22 cellular contexts compared by ENCODE assay signal in genomic region chr14:101600891-101601602, GRCh38. TPM values are rescaled to one million over a fixed set of nuclear protein-coding genes. Genes with fewer than 3 reads are reported as not detected.
DNase-seq lines count a peak whose midpoint lies in the region; ATAC-seq and TF ChIP-seq lines count a peak whose summit lies in the region.
"Had no signal": no experiment of that assay in that cellular context is flagged by ENCODE, and none has a peak within 500 bp of the region (broad histone marks: within the 10 kb centered on the region; RNA-seq: fewer than 3 reads in every experiment).

No MANE protein-coding gene starts in this region.

- H3K36me3 Mint-ChIP-seq in osteocyte (ENCODE audit: unreplicated experiment) = no peaks in the 10 kb centered on the region

- intact Hi-C loops in left cardiac atrium (cut with DNase I) (no loop called here), OCI-LY7 (cut with micrococcal nuclease; ENCODE audit: unreplicated experiment) (no loop called here)

- H3K27ac ChIP-seq in right atrium auricular region (no peak overlapping the region), OCI-LY7 (ENCODE audit: low read depth, low read length, poor library complexity, severe bottlenecking) (no peak overlapping the region), substantia nigra (ENCODE audit: low read depth, low read length, poor library complexity, severe bottlenecking) (no peak overlapping the region)
- H3K27ac ChIP-seq: esophagus squamous epithelium, gastrocnemius medialis, VCaP had no signal

- DNase-seq in right atrium auricular region (ENCODE audit: low spot score) (peak; percentile 36), left cardiac atrium (no peak), osteocyte (ENCODE audit: extremely low spot score, unreplicated experiment) (peak; percentile 78), DMS 273 (lab: John Stamatoyannopoulos, UW; ENCODE audit: unreplicated experiment) (no peak), OCI-LY7 (ENCODE audit: low spot score) (no peak), substantia nigra (lab: John Stamatoyannopoulos, UW) (no peak)
- DNase-seq in activated CD8-positive, alpha-beta memory T cell treated with anti-CD3 and anti-CD28 coated beads, Interleukin-2, amount 50 U/mL, for 48 hours = peak; percentile 32
- DNase-seq: activated naive CD8-positive, alpha-beta T cell treated with anti-CD3 and anti-CD28 coated beads for 36 hours; DMS79; effector memory CD8-positive, alpha-beta T cell; esophagus squamous epithelium; mesenchymal stem cell; MM.1S; NCI-H1436 treated with DMSO at 0.1 percent for 48 hours; NCI-H2171; NCI-H524; nucleus accumbens had no signal

- ATAC-seq in left cardiac atrium = no peak
- ATAC-seq: effector memory CD8-positive, alpha-beta T cell; gastrocnemius medialis; HCT116; T-helper 17 cell had no signal

- H3K27me3 Mint-ChIP-seq in osteocyte (ENCODE audit: unreplicated experiment) = peaks cover 10% of the 10 kb centered on the region

- no peak for TF ChIP-seq CTCF in right atrium auricular region (IDR thresholded peaks at IDR 0.05)
- no peak for TF ChIP-seq CTCF in osteocyte (IDR thresholded peaks at IDR 0.05)
- TF ChIP-seq CTCF in OCI-LY7 (conservative IDR thresholded peaks at IDR 0.05; ENCODE audit: low read length) = no peak

- POLR2A ChIA-PET in OCI-LY7 (lab: Charles Lee) = no interaction called here

- no peaks in the 10 kb centered on the region for H3K4me1 Mint-ChIP-seq in osteocyte (ENCODE audit: unreplicated experiment)

- H3K79me2 ChIP-seq in OCI-LY7 (ENCODE audit: insufficient read depth, low read depth, low read length) = no peaks in the 10 kb centered on the region

- no peaks in the 10 kb centered on the region for H3K27me3 ChIP-seq in right atrium auricular region

- H3K9me3 ChIP-seq in right atrium auricular region = no peaks in the 10 kb centered on the region
- peaks cover 21% of the 10 kb centered on the region for H3K9me3 ChIP-seq in OCI-LY7 (ENCODE audit: low read length)
- H3K9me3 ChIP-seq: esophagus squamous epithelium, gastrocnemius medialis had no signal

- H3K4me1 ChIP-seq in right atrium auricular region = no peaks in the 10 kb centered on the region
- H3K4me1 ChIP-seq in OCI-LY7 (ENCODE audit: insufficient read depth, low read length, poor library complexity, severe bottlenecking) = peaks cover 12% of the 10 kb centered on the region
- H3K4me1 ChIP-seq: esophagus squamous epithelium, gastrocnemius medialis had no signal

- no peak overlapping the region for H2AFZ ChIP-seq in OCI-LY7 (ENCODE audit: low read length)

- no TSS peak for BruUV-seq in OCI-LY7 (replicated peaks; lab: Mats Ljungman, UMichigan)

- CTCF ChIA-PET in OCI-LY7 (lab: Charles Lee; ENCODE audit: unreplicated experiment) = no interaction called here

- H3K9me2 ChIP-seq in OCI-LY7 (ENCODE audit: insufficient read depth, low read length) = no peaks in the 10 kb centered on the region

- no peak overlapping the region for H3K4me3 ChIP-seq in right atrium auricular region
- no peak overlapping the region for H3K4me3 ChIP-seq in OCI-LY7 (ENCODE audit: low read depth, low read length, poor library complexity, severe bottlenecking)
- H3K4me3 ChIP-seq: esophagus squamous epithelium, gastrocnemius medialis had no signal

- H3K27ac Mint-ChIP-seq in osteocyte (ENCODE audit: unreplicated experiment) = no peak overlapping the region
- H3K27ac Mint-ChIP-seq: activated naive CD8-positive, alpha-beta T cell treated with anti-CD3 and anti-CD28 coated beads for 36 hours; effector memory CD8-positive, alpha-beta T cell had no signal

- H3K4me2 ChIP-seq in OCI-LY7 (ENCODE audit: low read length) = no peak overlapping the region

- peaks cover 10% of the 10 kb centered on the region for H3K9me3 Mint-ChIP-seq in osteocyte (ENCODE audit: unreplicated experiment)
- H3K9me3 Mint-ChIP-seq: CD8-positive, alpha-beta memory T cell had no signal

- H3K4me3 Mint-ChIP-seq in osteocyte (ENCODE audit: unreplicated experiment) = no peak overlapping the region
- H3K4me3 Mint-ChIP-seq: activated naive CD8-positive, alpha-beta T cell treated with anti-CD3 and anti-CD28 coated beads for 36 hours; CD8-positive, alpha-beta memory T cell; effector memory CD8-positive, alpha-beta T cell; T-helper 17 cell had no signal

- no peaks in the 10 kb centered on the region for H4K20me1 ChIP-seq in OCI-LY7 (ENCODE audit: insufficient read depth, low read length)

- H3K36me3 ChIP-seq in right atrium auricular region (no peaks in the 10 kb centered on the region), OCI-LY7 (ENCODE audit: insufficient read depth, low read length) (no peaks in the 10 kb centered on the region)
- H3K36me3 ChIP-seq: esophagus squamous epithelium, gastrocnemius medialis had no signal

RNA-seq across cellular contexts. Expression of gene DIO3, which starts 39.8 kb away (rescaled TPM):
- under 1 TPM in 1 of 2 donors, not detected in 1; 0.55 TPM for total RNA-seq in right atrium auricular region
- total RNA-seq in left cardiac atrium = 1 to 10 TPM in 1 of 2 donors, under 1 TPM in 1; 0.37 to 1.1 TPM
- 0.34 and 0.43 TPM in 2 replicates for total RNA-seq in osteocyte
- 0.10 TPM in 1 of 2 replicates, not detected in the other for total RNA-seq in OCI-LY7 (2014; rRNA removed; shearing (Covaris generic))
- total RNA-seq in OCI-LY7 (2022) = not detected in 2 replicates
- total RNA-seq: activated naive CD8-positive, alpha-beta T cell treated with anti-CD3 and anti-CD28 coated beads for 36 hours; CD8-positive, alpha-beta memory T cell; T-helper 17 cell had no signal

Comparison
In these comparisons a context has a peak if more than half of its experiments do, and no peak if none do; other contexts are left out.
1. DNase-seq: peak in right atrium auricular region (single experiment), activated CD8-positive, alpha-beta memory T cell treated with anti-CD3 and anti-CD28 coated beads, Interleukin-2, amount 50 U/mL, for 48 hours (single experiment) and osteocyte (single experiment); none in left cardiac atrium (single experiment), DMS 273 (single experiment), OCI-LY7 (single experiment) and substantia nigra (0 of 49).